Comparison of ENCODE assay signal across 1 cellular context in genomic region chr1:109782927-109783326, GRCh38.
TF ChIP-seq lines count a peak whose summit lies in the region.

No MANE protein-coding gene starts in this region.

TF ChIP-seq in A549, 52 proteins besides CTCF, POLR2A, EP300 and RAD21 (continued from another document):
- TF ChIP-seq, protein P1, sequence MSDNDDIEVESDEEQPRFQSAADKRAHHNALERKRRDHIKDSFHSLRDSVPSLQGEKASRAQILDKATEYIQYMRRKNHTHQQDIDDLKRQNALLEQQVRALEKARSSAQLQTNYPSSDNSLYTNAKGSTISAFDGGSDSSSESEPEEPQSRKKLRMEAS (IDR thresholded peaks at IDR 0.05): no peak
- TF ChIP-seq HOXA7 (CRISPR knock-in tag; IDR thresholded peaks at IDR 0.05) (no peak), HEYL (CRISPR knock-in tag; IDR thresholded peaks at IDR 0.05) (no peak), NPAS2 (CRISPR knock-in tag; IDR thresholded peaks at IDR 0.05; ENCODE audit: borderline replicate concordance) (no peak), CHD4 (IDR thresholded peaks at IDR 0.05; ENCODE audit: borderline replicate concordance) (no peak), SREBF2 (IDR thresholded peaks at IDR 0.05) (no peak), FOSB (CRISPR knock-in tag; IDR thresholded peaks at IDR 0.05) (no peak), KDM1A (IDR thresholded peaks at IDR 0.05; ENCODE audit: low read depth) (no peak), HES2 (IDR thresholded peaks at IDR 0.05) (no peak), JUN (IDR thresholded peaks at IDR 0.05) (no peak), KDM5A (IDR thresholded peaks at IDR 0.05) (no peak)
